ENCODE assay signal across 1 cellular context in the genomic region with DNA sequence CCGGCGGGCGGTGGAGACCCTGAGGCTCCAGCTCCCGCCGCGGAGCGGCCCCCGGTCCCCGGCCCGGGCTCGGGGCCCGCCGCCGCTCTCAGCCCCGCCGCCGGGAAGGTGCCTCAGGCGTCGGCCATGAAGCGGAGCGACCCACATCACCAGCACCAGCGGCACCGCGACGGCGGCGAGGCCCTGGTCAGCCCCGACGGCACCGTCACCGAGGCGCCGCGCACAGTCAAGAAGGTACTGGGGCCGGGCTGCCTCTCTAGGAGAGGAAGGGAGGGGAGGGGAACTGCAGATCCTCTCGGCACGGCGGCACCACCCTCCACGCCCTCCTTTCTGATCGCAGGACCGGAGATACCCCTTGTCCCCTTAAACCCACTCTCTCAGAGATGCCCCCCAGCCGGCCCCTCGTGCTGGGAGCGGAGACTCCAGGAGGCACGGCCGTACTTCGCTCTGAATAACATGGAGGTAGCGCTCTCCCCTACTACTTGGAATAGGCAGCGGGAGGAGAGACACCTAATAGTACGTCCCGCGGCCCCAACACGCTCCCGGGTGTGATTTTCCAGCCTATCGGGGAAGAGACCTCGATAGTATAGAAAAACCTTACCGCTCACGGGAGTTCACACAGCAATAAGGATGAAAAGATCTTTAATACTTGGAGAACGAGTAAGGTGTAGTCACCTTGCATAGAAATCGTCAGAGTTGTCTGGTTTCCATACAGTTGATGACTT.
TF ChIP-seq lines count a peak whose summit lies in the region.

No MANE protein-coding gene starts in this region.

TF ChIP-seq in endothelial cell of umbilical vein, 7 proteins besides CTCF, POLR2A, EP300 and RAD21 (continued from another document):
- TF ChIP-seq FOS (IDR thresholded peaks at IDR 0.05; ENCODE audit: borderline replicate concordance, insufficient read depth, low read length) (no peak), JUN (IDR thresholded peaks at IDR 0.05; ENCODE audit: borderline replicate concordance, insufficient read depth, insufficient read length, low read depth) (no peak), POLR2AphosphoS5 (IDR thresholded peaks at IDR 0.05; ENCODE audit: insufficient read depth, low read depth, low read length) (no peak)
